Comparison of ENCODE assay signal across 17 cellular contexts in the genomic region with DNA sequence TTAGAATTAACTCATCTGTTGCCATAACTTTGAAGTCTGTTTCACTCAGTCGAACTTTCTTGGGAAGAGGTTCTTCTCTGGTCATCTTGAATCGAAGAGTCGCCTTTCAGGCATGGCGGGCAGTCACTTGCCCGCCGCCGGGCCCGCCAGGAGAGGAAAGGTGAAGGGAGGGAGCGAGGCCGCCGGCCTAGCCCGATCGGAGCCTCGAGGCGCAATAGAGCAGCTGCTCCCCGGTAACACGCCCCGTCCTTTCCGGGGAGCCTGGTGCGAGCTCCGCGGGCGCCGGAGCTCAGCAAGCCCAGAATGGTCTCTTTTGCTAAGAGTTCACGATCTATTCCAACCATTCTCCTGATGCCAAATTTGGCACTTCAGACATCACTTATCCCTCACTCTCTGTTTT.
DNase-seq lines count a peak whose midpoint lies in the region; ATAC-seq and TF ChIP-seq lines count a peak whose summit lies in the region.
"Had no signal": no experiment of that assay in that cellular context is flagged by ENCODE, and none has a peak within 500 bp of the region (broad histone marks: within the 10 kb centered on the region; RNA-seq: fewer than 3 reads in every experiment).

No MANE protein-coding gene starts in this region.

- TF ChIP-seq CTCF in upper lobe of right lung (IDR thresholded peaks at IDR 0.05), result no peak

- H3K27ac ChIP-seq in upper lobe of right lung (no peak overlapping the region), neuronal stem cell (replicated peaks; ENCODE audit: low read length) (no peak overlapping the region)
- H3K27ac ChIP-seq: 22Rv1; A549; BLaER1 treated with 17β-estradiol and CSF1 and Interleukin-3, amounts not matched to agents 10 nM and 100 nM; C4-2B had no signal

- H2BK12ac ChIP-seq in neuronal stem cell (ENCODE audit: low read length), result no peak overlapping the region

- WGBS in neuronal stem cell (ENCODE audit: extremely low coverage in 2 of 2, insufficient read length in 2 of 2, insufficient replicate concordance in 1 of 2), 2 donors, result no CpG with 5 or more reads among the region's 25 CpGs

- intact Hi-C loops in left ventricle myocardium superior (cut with micrococcal nuclease), result no loop called here
- intact Hi-C loops in left cardiac atrium (cut with DNase I), result no loop called here
- intact Hi-C loops in posterior vena cava (cut with DNase I), result no loop called here
- intact Hi-C loops in upper lobe of right lung (cut with DNase I), result no loop called here

- H3K18ac ChIP-seq in neuronal stem cell (ENCODE audit: low read length), result no peak overlapping the region

- no peak overlapping the region for H3K4ac ChIP-seq in neuronal stem cell (ENCODE audit: low read length)

- no peak overlapping the region for H2BK15ac ChIP-seq in neuronal stem cell (ENCODE audit: low read length)

- H3K9me3 ChIP-seq in upper lobe of right lung (no peaks in the 10 kb centered on the region), neuronal stem cell (replicated peaks in 1 of 2; ENCODE audit: control insufficient read depth in 2 of 2, insufficient read depth in 1 of 2, low read depth in 1 of 2, low read length in 2 of 2) (no peaks in the 10 kb centered on the region)
- H3K9me3 ChIP-seq: A549; BLaER1 treated with 17β-estradiol and CSF1 and Interleukin-3, amounts not matched to agents 10 nM and 100 nM; Caco-2 had no signal

- H3K4me1 ChIP-seq in upper lobe of right lung (no peaks in the 10 kb centered on the region), neuronal stem cell (ENCODE audit: control insufficient read depth in 2 of 2, insufficient read depth in 1 of 2, low read depth in 1 of 2, low read length in 2 of 2) (no peaks in the 10 kb centered on the region)
- H3K4me1 ChIP-seq: A549; BLaER1 treated with 17β-estradiol and CSF1 and Interleukin-3, amounts not matched to agents 10 nM and 100 nM; Caco-2 had no signal

- H3K27me3 ChIP-seq in upper lobe of right lung, result no peaks in the 10 kb centered on the region
- H3K27me3 ChIP-seq in neuronal stem cell (ENCODE audit: control insufficient read depth in 3 of 3, insufficient read depth in 3 of 3, low read depth in 1 of 3, low read length in 3 of 3), result no peaks in the 10 kb centered on the region
- H3K27me3 ChIP-seq: BLaER1 treated with 17β-estradiol and CSF1 and Interleukin-3, amounts not matched to agents 10 nM and 100 nM had no signal

- H2AFZ ChIP-seq in neuronal stem cell (ENCODE audit: low read length), result no peak overlapping the region

- H3K36me3 ChIP-seq in upper lobe of right lung (no peaks in the 10 kb centered on the region), neuronal stem cell (replicated peaks in 1 of 2; ENCODE audit: control insufficient read depth in 2 of 2, insufficient read depth in 2 of 2, low read length in 2 of 2) (no peaks in the 10 kb centered on the region)
- H3K36me3 ChIP-seq: BLaER1 treated with 17β-estradiol and CSF1 and Interleukin-3, amounts not matched to agents 10 nM and 100 nM had no signal

- DNase-seq in left ventricle myocardium superior (peak; percentile 19), left cardiac atrium (no peak), posterior vena cava (ENCODE audit: low spot score) (peak; percentile 65), upper lobe of right lung (peak; percentile 62), neuronal stem cell (ENCODE audit: low spot score) (no peak)
- DNase-seq: AML-193; Caco-2; Calu3; CD4-positive, alpha-beta T cell; CD8-positive, alpha-beta T cell; DMS79 treated with DMSO at 0.1 percent for 48 hours; GF-D8 had no signal

- no peak overlapping the region for H3K14ac ChIP-seq in neuronal stem cell (ENCODE audit: low read length)

- no peak overlapping the region for H2BK120ac ChIP-seq in neuronal stem cell (ENCODE audit: low read depth, low read length)

- no peak overlapping the region for H2AK5ac ChIP-seq in neuronal stem cell (ENCODE audit: low read depth, low read length)

- H3K79me1 ChIP-seq in neuronal stem cell (ENCODE audit: low read depth, low read length), result no peaks in the 10 kb centered on the region

- H3K4me3 ChIP-seq in upper lobe of right lung (no peak overlapping the region), neuronal stem cell (ENCODE audit: low read length in 2 of 2) (no peak overlapping the region)
- H3K4me3 ChIP-seq: A549; BLaER1 treated with 17β-estradiol and CSF1 and Interleukin-3, amounts not matched to agents 10 nM and 100 nM had no signal

- H3K9ac ChIP-seq in neuronal stem cell (ENCODE audit: low read depth, low read length, poor library complexity), result no peak overlapping the region
- H3K9ac ChIP-seq: BLaER1 treated with 17β-estradiol and CSF1 and Interleukin-3, amounts not matched to agents 10 nM and 100 nM had no signal

- no peak overlapping the region for H3K4me2 ChIP-seq in neuronal stem cell (ENCODE audit: insufficient read depth, low read length, poor library complexity, severe bottlenecking)
- H3K4me2 ChIP-seq: A549; BLaER1 treated with 17β-estradiol and CSF1 and Interleukin-3, amounts not matched to agents 10 nM and 100 nM had no signal

- ATAC-seq in left ventricle myocardium superior, result no peak
- no peak for ATAC-seq in left cardiac atrium
- no peak for ATAC-seq in upper lobe of right lung
- no peak for ATAC-seq in GM18870 (IDR thresholded peaks at IDR 0.05; ENCODE audit: unreplicated experiment)
- ATAC-seq: A549; CD8-positive, alpha-beta T cell had no signal

- H4K8ac ChIP-seq in neuronal stem cell (ENCODE audit: low read depth, low read length), result no peak overlapping the region

- no peak overlapping the region for H3K23ac ChIP-seq in neuronal stem cell (ENCODE audit: low read depth, low read length, poor library complexity)

- no peak overlapping the region for H4K91ac ChIP-seq in neuronal stem cell (ENCODE audit: low read depth, low read length, poor library complexity)

- no peak overlapping the region for H2BK5ac ChIP-seq in neuronal stem cell (ENCODE audit: low read length)

Comparison
In these comparisons a context has a peak if more than half of its experiments do, and no peak if none do; other contexts are left out.
1. DNase-seq: peak in left ventricle myocardium superior (single experiment), posterior vena cava (single experiment) and upper lobe of right lung (single experiment); none in left cardiac atrium (single experiment) and neuronal stem cell (single experiment).